In the genomic region with DNA sequence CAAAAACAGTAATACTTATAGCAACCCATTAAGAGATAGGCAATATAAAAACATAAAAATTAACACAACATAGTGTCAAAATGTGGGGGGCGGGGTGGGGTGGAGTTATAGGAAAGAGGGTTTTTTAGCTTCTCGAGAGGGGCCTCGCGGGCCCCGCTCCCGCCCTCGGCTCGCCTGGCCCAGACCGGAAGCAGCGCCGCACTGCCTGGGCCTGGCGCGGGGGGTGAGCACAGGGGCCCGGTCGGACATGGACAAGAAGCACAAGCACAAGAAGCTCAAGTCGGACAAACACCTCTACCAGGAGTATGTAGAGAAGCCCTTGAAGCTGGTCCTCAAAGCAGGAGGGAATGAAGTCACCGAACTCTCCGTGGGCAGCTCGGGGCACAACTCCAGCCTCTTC, we compare ENCODE assay signal across 1 cellular context.
TF ChIP-seq lines count a peak whose summit lies in the region.

No MANE protein-coding gene starts in this region.

TF ChIP-seq in HepG2, 621 proteins besides CTCF, POLR2A, EP300 and RAD21:
- TF ChIP-seq HDAC1 (CRISPR knock-in tag; IDR thresholded peaks at IDR 0.05), result no peak
- no peak for TF ChIP-seq ZNF878 (CRISPR knock-in tag; IDR thresholded peaks at IDR 0.05)
- TF ChIP-seq, protein P1, sequence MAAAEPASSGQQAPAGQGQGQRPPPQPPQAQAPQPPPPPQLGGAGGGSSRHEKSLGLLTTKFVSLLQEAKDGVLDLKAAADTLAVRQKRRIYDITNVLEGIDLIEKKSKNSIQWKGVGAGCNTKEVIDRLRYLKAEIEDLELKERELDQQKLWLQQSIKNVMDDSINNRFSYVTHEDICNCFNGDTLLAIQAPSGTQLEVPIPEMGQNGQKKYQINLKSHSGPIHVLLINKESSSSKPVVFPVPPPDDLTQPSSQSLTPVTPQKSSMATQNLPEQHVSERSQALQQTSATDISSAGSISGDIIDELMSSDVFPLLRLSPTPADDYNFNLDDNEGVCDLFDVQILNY (CRISPR knock-in tag; conservative IDR thresholded peaks at IDR 0.05), result no peak
- TF ChIP-seq, protein P2, sequence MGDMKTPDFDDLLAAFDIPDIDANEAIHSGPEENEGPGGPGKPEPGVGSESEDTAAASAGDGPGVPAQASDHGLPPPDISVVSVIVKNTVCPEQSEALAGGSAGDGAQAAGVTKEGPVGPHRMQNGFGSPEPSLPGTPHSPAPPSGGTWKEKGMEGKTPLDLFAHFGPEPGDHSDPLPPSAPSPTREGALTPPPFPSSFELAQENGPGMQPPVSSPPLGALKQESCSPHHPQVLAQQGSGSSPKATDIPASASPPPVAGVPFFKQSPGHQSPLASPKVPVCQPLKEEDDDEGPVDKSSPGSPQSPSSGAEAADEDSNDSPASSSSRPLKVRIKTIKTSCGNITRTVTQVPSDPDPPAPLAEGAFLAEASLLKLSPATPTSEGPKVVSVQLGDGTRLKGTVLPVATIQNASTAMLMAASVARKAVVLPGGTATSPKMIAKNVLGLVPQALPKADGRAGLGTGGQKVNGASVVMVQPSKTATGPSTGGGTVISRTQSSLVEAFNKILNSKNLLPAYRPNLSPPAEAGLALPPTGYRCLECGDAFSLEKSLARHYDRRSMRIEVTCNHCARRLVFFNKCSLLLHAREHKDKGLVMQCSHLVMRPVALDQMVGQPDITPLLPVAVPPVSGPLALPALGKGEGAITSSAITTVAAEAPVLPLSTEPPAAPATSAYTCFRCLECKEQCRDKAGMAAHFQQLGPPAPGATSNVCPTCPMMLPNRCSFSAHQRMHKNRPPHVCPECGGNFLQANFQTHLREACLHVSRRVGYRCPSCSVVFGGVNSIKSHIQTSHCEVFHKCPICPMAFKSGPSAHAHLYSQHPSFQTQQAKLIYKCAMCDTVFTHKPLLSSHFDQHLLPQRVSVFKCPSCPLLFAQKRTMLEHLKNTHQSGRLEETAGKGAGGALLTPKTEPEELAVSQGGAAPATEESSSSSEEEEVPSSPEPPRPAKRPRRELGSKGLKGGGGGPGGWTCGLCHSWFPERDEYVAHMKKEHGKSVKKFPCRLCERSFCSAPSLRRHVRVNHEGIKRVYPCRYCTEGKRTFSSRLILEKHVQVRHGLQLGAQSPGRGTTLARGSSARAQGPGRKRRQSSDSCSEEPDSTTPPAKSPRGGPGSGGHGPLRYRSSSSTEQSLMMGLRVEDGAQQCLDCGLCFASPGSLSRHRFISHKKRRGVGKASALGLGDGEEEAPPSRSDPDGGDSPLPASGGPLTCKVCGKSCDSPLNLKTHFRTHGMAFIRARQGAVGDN (CRISPR knock-in tag; IDR thresholded peaks at IDR 0.05), result 0 out of 2 replicates have a peak, but pooled peaks have one; percentile 11
- no peak for TF ChIP-seq FOXJ3 (CRISPR knock-in tag; IDR thresholded peaks at IDR 0.05; ENCODE audit: borderline replicate concordance)
- no peak for TF ChIP-seq AKAP8 (CRISPR knock-in tag; IDR thresholded peaks at IDR 0.05)
- TF ChIP-seq, protein P3, sequence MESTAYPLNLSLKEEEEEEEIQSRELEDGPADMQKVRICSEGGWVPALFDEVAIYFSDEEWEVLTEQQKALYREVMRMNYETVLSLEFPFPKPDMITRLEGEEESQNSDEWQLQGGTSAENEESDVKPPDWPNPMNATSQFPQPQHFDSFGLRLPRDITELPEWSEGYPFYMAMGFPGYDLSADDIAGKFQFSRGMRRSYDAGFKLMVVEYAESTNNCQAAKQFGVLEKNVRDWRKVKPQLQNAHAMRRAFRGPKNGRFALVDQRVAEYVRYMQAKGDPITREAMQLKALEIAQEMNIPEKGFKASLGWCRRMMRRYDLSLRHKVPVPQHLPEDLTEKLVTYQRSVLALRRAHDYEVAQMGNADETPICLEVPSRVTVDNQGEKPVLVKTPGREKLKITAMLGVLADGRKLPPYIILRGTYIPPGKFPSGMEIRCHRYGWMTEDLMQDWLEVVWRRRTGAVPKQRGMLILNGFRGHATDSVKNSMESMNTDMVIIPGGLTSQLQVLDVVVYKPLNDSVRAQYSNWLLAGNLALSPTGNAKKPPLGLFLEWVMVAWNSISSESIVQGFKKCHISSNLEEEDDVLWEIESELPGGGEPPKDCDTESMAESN (CRISPR knock-in tag; conservative IDR thresholded peaks at IDR 0.05), result no peak
- TF ChIP-seq AGO2 (optimal IDR thresholded peaks at IDR 0.05; ENCODE audit: low read depth, low read length), result peak; percentile 63
- peak; percentile 43 for TF ChIP-seq HNRNPK (IDR thresholded peaks at IDR 0.05; ENCODE audit: low read depth, low read length, poor library complexity, severe bottlenecking)
- no peak for TF ChIP-seq ZC3H13 (CRISPR knock-in tag; IDR thresholded peaks at IDR 0.05)
- no peak for TF ChIP-seq SOX5 (CRISPR knock-in tag; IDR thresholded peaks at IDR 0.05; ENCODE audit: borderline replicate concordance)
- no peak for TF ChIP-seq NR2F6 (IDR thresholded peaks at IDR 0.05)
- no peak for TF ChIP-seq NR2F6 (CRISPR knock-in tag; IDR thresholded peaks at IDR 0.05)
